Comparison of ENCODE assay signal across 8 cellular contexts in the genomic region with DNA sequence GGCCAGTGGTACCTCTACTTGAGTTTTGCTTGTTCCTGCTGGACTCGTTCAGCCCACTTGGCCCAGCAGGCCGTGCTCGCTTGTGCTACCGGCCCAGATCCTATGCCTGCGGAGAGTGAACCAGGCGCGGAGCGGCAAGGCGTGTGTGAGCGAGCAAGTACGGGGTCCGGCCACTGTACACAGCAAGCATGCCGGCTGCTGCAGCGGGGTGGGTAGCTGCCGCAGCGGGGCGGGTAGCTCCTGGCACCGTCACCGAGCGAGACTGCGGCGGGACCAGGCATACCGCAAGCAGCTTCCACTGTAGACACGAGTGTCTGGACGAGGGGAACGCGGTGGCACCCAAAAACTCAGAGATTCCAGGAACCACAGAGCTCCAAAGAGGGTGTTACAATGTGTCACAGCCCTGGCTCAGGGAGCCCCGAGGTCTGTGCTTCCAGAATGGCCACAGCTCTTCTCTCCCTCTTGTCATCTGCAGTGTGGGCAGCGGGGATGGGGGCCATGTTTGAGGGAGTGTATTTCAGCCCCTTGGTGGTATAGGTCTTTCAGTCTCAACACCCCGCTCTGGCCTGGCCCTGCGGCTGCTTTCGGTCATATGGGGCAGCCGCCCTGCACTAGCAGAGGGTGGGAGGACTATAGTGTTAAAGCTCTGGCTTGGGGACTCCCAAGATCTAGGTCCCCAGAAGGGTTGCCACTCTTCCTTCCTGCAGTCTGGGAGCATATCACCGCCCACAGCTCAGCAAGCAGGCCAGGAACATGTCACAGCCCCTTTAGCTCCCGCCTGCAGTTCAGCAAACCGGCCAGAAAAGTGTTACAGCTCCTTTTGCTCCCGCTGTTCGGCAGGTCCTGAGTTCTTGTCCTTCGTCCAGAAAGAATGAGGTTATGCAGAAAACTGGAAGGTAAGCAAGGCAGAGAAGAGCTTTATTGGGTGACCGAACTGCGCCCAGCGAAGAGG. TPM values are rescaled to one million over a fixed set of nuclear protein-coding genes. Genes with fewer than 3 reads are reported as not detected.
A peak's percentile ranks its signal among the peaks of the same experiment; 100 is the strongest.
DNase-seq lines count a peak whose midpoint lies in the region; ATAC-seq and TF ChIP-seq lines count a peak whose summit lies in the region.

No MANE protein-coding gene starts in this region.

- CTCF ChIA-PET in activated naive CD4-positive, alpha-beta T cell treated with anti-CD3 and anti-CD28 coated beads, Interleukin-2, amount 10 ng/mL, durations not matched to agents 7 days and 5 days (lab: Charles Lee): interaction anchor here (1.3 to 1.7 kb wide), 3 partner anchors 30 to 297 kb away, joined by 4 to 8 read pairs (median 5); no protein-coding TSS in a partner anchor

- no peaks in the 10 kb centered on the region for H3K9me3 ChIP-seq in left ventricle myocardium inferior (replicated peaks)
- H3K9me3 ChIP-seq in endodermal cell (ENCODE audit: control insufficient read depth, low read length): no peaks in the 10 kb centered on the region

- no peaks in the 10 kb centered on the region for H3K36me3 Mint-ChIP-seq in activated naive CD4-positive, alpha-beta T cell treated with anti-CD3 and anti-CD28 coated beads, Interleukin-2, amount 10 ng/mL, durations not matched to agents 7 days and 5 days
- no peaks in the 10 kb centered on the region for H3K36me3 Mint-ChIP-seq in endodermal cell (ENCODE audit: low read depth)

- no peak overlapping the region for H3K9ac ChIP-seq in endodermal cell (ENCODE audit: extremely low read depth, low read length, poor library complexity, severe bottlenecking)

- ATAC-seq in HG03342 (IDR thresholded peaks at IDR 0.05; ENCODE audit: unreplicated experiment) (no peak), HG03442 (IDR thresholded peaks at IDR 0.05; ENCODE audit: unreplicated experiment) (no peak)

- 91 to 93% methylated on average over 19 to 42 of the region's 42 CpGs for WGBS in endodermal cell (ENCODE audit: insufficient coverage in 1 of 2, insufficient read length in 1 of 2), 2 experiments

- intact Hi-C loops in left ventricle myocardium inferior (cut with micrococcal nuclease): no loop called here

- H3K36me3 ChIP-seq in H7 (replicated peaks; ENCODE audit: control insufficient read depth, insufficient read depth, low read length) (no peaks in the 10 kb centered on the region), left ventricle myocardium inferior (no peaks in the 10 kb centered on the region), endodermal cell (ENCODE audit: control insufficient read depth, insufficient read depth, low read length) (no peaks in the 10 kb centered on the region)

- H3K27ac ChIP-seq in left ventricle myocardium inferior (replicated peaks) (no peak overlapping the region), endodermal cell (ENCODE audit: low read depth, low read length) (no peak overlapping the region)

- TF ChIP-seq CTCF in left ventricle myocardium inferior (IDR thresholded peaks at IDR 0.05; ENCODE audit: borderline replicate concordance) (no peak), endodermal cell (conservative IDR thresholded peaks at IDR 0.05) (no peak)

- H3K4me3 Mint-ChIP-seq in activated naive CD4-positive, alpha-beta T cell treated with anti-CD3 and anti-CD28 coated beads, Interleukin-2, amount 10 ng/mL, durations not matched to agents 7 days and 5 days: peak overlapping the region; percentile 7
- no peak overlapping the region for H3K4me3 Mint-ChIP-seq in endodermal cell

- H3K4me1 ChIP-seq in left ventricle myocardium inferior (peaks cover 31% of the 10 kb centered on the region), endodermal cell (ENCODE audit: control insufficient read depth, insufficient read depth, low read length) (peaks cover 3% of the 10 kb centered on the region)

- H3K27ac Mint-ChIP-seq in activated naive CD4-positive, alpha-beta T cell treated with anti-CD3 and anti-CD28 coated beads, Interleukin-2, amount 10 ng/mL, durations not matched to agents 7 days and 5 days: no peak overlapping the region
- no peak overlapping the region for H3K27ac Mint-ChIP-seq in endodermal cell

- DNase-seq in H7 (peak; percentile 18), left ventricle myocardium inferior (peak; percentile 34), endodermal cell (no peak), NCI-H1694 treated with DMSO at 0.1 percent for 48 hours (lab: John Stamatoyannopoulos, UW) (no peak)
- peak; percentile 33 for DNase-seq in activated naive CD4-positive, alpha-beta T cell treated with anti-CD3 and anti-CD28 coated beads, Interleukin-2, amount 10 ng/mL, durations not matched to agents 7 days and 5 days
- peak; percentile 17 for DNase-seq in stimulated activated CD4-positive, alpha-beta T cell treated with anti-CD3 and anti-CD28 coated beads, Interleukin-1b, Interleukin-23, amount 100 ng/mL, for 48 hours

- H3K27me3 Mint-ChIP-seq in activated naive CD4-positive, alpha-beta T cell treated with anti-CD3 and anti-CD28 coated beads, Interleukin-2, amount 10 ng/mL, durations not matched to agents 7 days and 5 days: peaks cover 31% of the 10 kb centered on the region
- H3K27me3 Mint-ChIP-seq in endodermal cell (ENCODE audit: insufficient read depth): peaks cover 7% of the 10 kb centered on the region

- H3K4me3 ChIP-seq in H7 (ENCODE audit: insufficient read depth, low read depth, low read length) (no peak overlapping the region), left ventricle myocardium inferior (peak overlapping the region; percentile 55), endodermal cell (ENCODE audit: low read length) (no peak overlapping the region)

- H3K4me1 Mint-ChIP-seq in activated naive CD4-positive, alpha-beta T cell treated with anti-CD3 and anti-CD28 coated beads, Interleukin-2, amount 10 ng/mL, durations not matched to agents 7 days and 5 days: peaks cover 10% of the 10 kb centered on the region
- peaks cover 3% of the 10 kb centered on the region for H3K4me1 Mint-ChIP-seq in endodermal cell

- no peaks in the 10 kb centered on the region; the same call in 1 of the 2 replicates for H3K27me3 ChIP-seq in H7 (ENCODE audit: control insufficient read depth, insufficient read depth, low read length)
- H3K27me3 ChIP-seq in left ventricle myocardium inferior (ENCODE audit: low read depth): no peaks in the 10 kb centered on the region
- no peaks in the 10 kb centered on the region for H3K27me3 ChIP-seq in endodermal cell (ENCODE audit: control insufficient read depth, insufficient read depth, low read length, poor library complexity, severe bottlenecking)

- H3K9me3 Mint-ChIP-seq in activated naive CD4-positive, alpha-beta T cell treated with anti-CD3 and anti-CD28 coated beads, Interleukin-2, amount 10 ng/mL, durations not matched to agents 7 days and 5 days: no peaks in the 10 kb centered on the region
- H3K9me3 Mint-ChIP-seq in endodermal cell: no peaks in the 10 kb centered on the region

RNA-seq across cellular contexts. Expression of a gene that starts 6.1 kb away (rescaled TPM):
- 31.4 and 36.4 TPM in 2 replicates for total RNA-seq in H7 (2014; rRNA removed; shearing (Covaris generic))
- total RNA-seq in left ventricle myocardium inferior: 73.3 TPM
- total RNA-seq in endodermal cell: 10 to 100 TPM; 35.5 to 35.8 TPM
- polyA plus RNA-seq in endodermal cell (2013, experiment 1 of 2): 46.8 TPM
- 54.9 TPM for polyA plus RNA-seq in endodermal cell (2013, experiment 2 of 2)

RNA-seq across cellular contexts. Expression of a gene that starts 11.6 kb away (rescaled TPM):
- not detected in 2 replicates for total RNA-seq in H7 (2014; rRNA removed; shearing (Covaris generic))
- total RNA-seq in left ventricle myocardium inferior: not detected
- total RNA-seq in endodermal cell: not detected
- polyA plus RNA-seq in endodermal cell (2013, experiment 1 of 2): not detected
- polyA plus RNA-seq in endodermal cell (2013, experiment 2 of 2): not detected

RNA-seq across cellular contexts. Expression of a gene that starts 19.7 kb away (rescaled TPM):
- total RNA-seq in H7 (2014; rRNA removed; shearing (Covaris generic)): not detected in 2 replicates
- total RNA-seq in left ventricle myocardium inferior (not detected), endodermal cell (not detected)
- not detected for polyA plus RNA-seq in endodermal cell (2013, experiment 1 of 2)
- not detected for polyA plus RNA-seq in endodermal cell (2013, experiment 2 of 2)

RNA-seq across cellular contexts. Expression of a gene that starts 51.1 kb away (rescaled TPM):
- 0.03 TPM in 1 of 2 replicates, not detected in the other for total RNA-seq in H7 (2014; rRNA removed; shearing (Covaris generic))
- total RNA-seq in left ventricle myocardium inferior (not detected), endodermal cell (1 to 10 TPM in 1 of 2 donors, under 1 TPM in 1; 0.92 to 1.2 TPM)
- polyA plus RNA-seq in endodermal cell (2013, experiment 1 of 2): 1.9 TPM
- 1.9 TPM for polyA plus RNA-seq in endodermal cell (2013, experiment 2 of 2)

RNA-seq across cellular contexts. Expression of a gene that starts 53.8 kb away (rescaled TPM):
- under 0.01 and 0.04 TPM in 2 replicates for total RNA-seq in H7 (2014; rRNA removed; shearing (Covaris generic))
- total RNA-seq in left ventricle myocardium inferior (2.1 TPM), endodermal cell (under 1 TPM; 0.18 to 0.20 TPM)
- 1.2 TPM for polyA plus RNA-seq in endodermal cell (2013, experiment 1 of 2)
- polyA plus RNA-seq in endodermal cell (2013, experiment 2 of 2): 0.91 TPM

Comparison
In these comparisons a context has a peak if more than half of its experiments do, and no peak if none do; other contexts are left out.
1. DNase-seq: peak in H7 (single experiment), activated naive CD4-positive, alpha-beta T cell treated with anti-CD3 and anti-CD28 coated beads, Interleukin-2, amount 10 ng/mL, durations not matched to agents 7 days and 5 days (single experiment), left ventricle myocardium inferior (single experiment) and stimulated activated CD4-positive, alpha-beta T cell treated with anti-CD3 and anti-CD28 coated beads, Interleukin-1b, Interleukin-23, amount 100 ng/mL, for 48 hours (single experiment); none in endodermal cell (single experiment) and NCI-H1694 treated with DMSO at 0.1 percent for 48 hours (single experiment).